1 cellular context compared by ENCODE assay signal in genomic region chr20:474581-474980, GRCh38.
TF ChIP-seq lines count a peak whose summit lies in the region.

No MANE protein-coding gene starts in this region.

TF ChIP-seq in IMR-90, 13 proteins besides CTCF, POLR2A, EP300 and RAD21 (continued from another document):
- no peak for TF ChIP-seq SMC3 (IDR thresholded peaks at IDR 0.05; ENCODE audit: low read depth, low read length)
- no peak for TF ChIP-seq FOS (IDR thresholded peaks at IDR 0.05; ENCODE audit: low read depth, low read length)
- no peak for TF ChIP-seq MXI1 (IDR thresholded peaks at IDR 0.05; ENCODE audit: borderline replicate concordance, low read depth, low read length)
- no peak for TF ChIP-seq MAFK (IDR thresholded peaks at IDR 0.05; ENCODE audit: low read depth, low read length)
- no peak for TF ChIP-seq MAZ (IDR thresholded peaks at IDR 0.05; ENCODE audit: borderline replicate concordance, low read depth, low read length)
- no peak for TF ChIP-seq ELK1 (IDR thresholded peaks at IDR 0.05; ENCODE audit: borderline replicate concordance, low read depth, low read length)
- no peak for TF ChIP-seq CHD1 (IDR thresholded peaks at IDR 0.05; ENCODE audit: low read depth, low read length)
- no peak for TF ChIP-seq RCOR1 (IDR thresholded peaks at IDR 0.05; ENCODE audit: insufficient replicate concordance, low read length)
- no peak for TF ChIP-seq USF2 (IDR thresholded peaks at IDR 0.05; ENCODE audit: low read depth, low read length)
- TF ChIP-seq CEBPB (IDR thresholded peaks at IDR 0.05; ENCODE audit: low read depth, low read length): no peak
- no peak for TF ChIP-seq NFE2L2 (IDR thresholded peaks at IDR 0.05; ENCODE audit: low read depth, low read length)
- no peak for TF ChIP-seq BHLHE40 (IDR thresholded peaks at IDR 0.05; ENCODE audit: low read depth, low read length)
